Comparison of ENCODE assay signal across 19 cellular contexts in genomic region chr2:230414302-230414701, GRCh38. TPM values are rescaled to one million over a fixed set of nuclear protein-coding genes. Genes with fewer than 3 reads are reported as not detected.
DNase-seq lines count a peak whose midpoint lies in the region; ATAC-seq, FAIRE-seq and TF ChIP-seq lines count a peak whose summit lies in the region.
"Had no signal": no experiment of that assay in that cellular context is flagged by ENCODE, and none has a peak within 500 bp of the region (broad histone marks: within the 10 kb centered on the region; RNA-seq: fewer than 3 reads in every experiment).

No MANE protein-coding gene starts in this region.

- DNase-seq in stimulated activated naive CD8-positive, alpha-beta T cell treated with anti-CD3 and anti-CD28 coated beads, Interleukin-15, Interleukin-2, amounts not matched to agents 100 U/mL and 50 U/mL, for 24 hours, result no peak
- no peak for DNase-seq in activated CD8-positive, alpha-beta T cell treated with anti-CD3 and anti-CD28 coated beads, Interleukin-2, amount 10 ng/mL, durations not matched to agents 7 days and 5 days
- DNase-seq in keratinocyte (ENCODE audit: low read depth, low spot score) (peak; percentile 65), vagina (ENCODE audit: extremely low spot score in 2 of 2) (no peak), A172 (ENCODE audit: low spot score) (no peak), transverse colon (no peak), NCI-H2081 (lab: John Stamatoyannopoulos, UW) (no peak)
- DNase-seq: activated CD4-positive, alpha-beta T cell treated with anti-CD3 and anti-CD28 coated beads, Interleukin-2, amount 50 U/mL, for 1 hour; DMS79 treated with DMSO at 0.1 percent for 48 hours; heart right ventricle; islet precursor cell; midbrain; MM.1S; NCI-H1694 treated with DMSO at 0.1 percent for 48 hours; SIG-M5; sigmoid colon; stimulated activated CD4-positive, alpha-beta T cell treated with anti-CD3 and anti-CD28 coated beads, Interleukin-2, amount 100 ng/mL, for 48 hours; thyroid gland had no signal

- TF ChIP-seq CTCF in keratinocyte (optimal IDR thresholded peaks at IDR 0.05 in 1 of 3, IDR thresholded peaks at IDR 0.05 in 1 of 3, conservative IDR thresholded peaks at IDR 0.05 in 1 of 3; ENCODE audit: extremely low read depth in 1 of 3, insufficient read depth in 2 of 3, low read length in 3 of 3) (no peak), vagina (IDR thresholded peaks at IDR 0.05) (no peak), transverse colon (IDR thresholded peaks at IDR 0.05) (no peak)

- H3K4me3 ChIP-seq in keratinocyte (ENCODE audit: control insufficient read depth in 2 of 3, extremely low read depth in 1 of 3, insufficient read depth in 2 of 3, low read depth in 1 of 3, low read length in 3 of 3) (no peak overlapping the region), vagina (no peak overlapping the region), transverse colon (no peak overlapping the region)
- H3K4me3 ChIP-seq: heart right ventricle, sigmoid colon, thyroid gland had no signal

- H3K9me3 Mint-ChIP-seq in stimulated activated naive CD8-positive, alpha-beta T cell treated with anti-CD3 and anti-CD28 coated beads, Interleukin-15, Interleukin-2, amounts not matched to agents 100 ng/mL and 50 ng/mL, for 24 hours, result no peaks in the 10 kb centered on the region
- no peaks in the 10 kb centered on the region for H3K9me3 Mint-ChIP-seq in activated CD8-positive, alpha-beta T cell treated with anti-CD3 and anti-CD28 coated beads, Interleukin-2, amount 10 ng/mL, durations not matched to agents 7 days and 5 days (ENCODE audit: insufficient read depth)

- H3K79me2 ChIP-seq in keratinocyte (ENCODE audit: control insufficient read depth, insufficient read depth, low read length), result peaks cover 32% of the 10 kb centered on the region

- no peaks in the 10 kb centered on the region for H3K27me3 Mint-ChIP-seq in stimulated activated naive CD8-positive, alpha-beta T cell treated with anti-CD3 and anti-CD28 coated beads, Interleukin-15, Interleukin-2, amounts not matched to agents 100 ng/mL and 50 ng/mL, for 24 hours
- H3K27me3 Mint-ChIP-seq in activated CD8-positive, alpha-beta T cell treated with anti-CD3 and anti-CD28 coated beads, Interleukin-2, amount 10 ng/mL, durations not matched to agents 7 days and 5 days (ENCODE audit: low read depth), result no peaks in the 10 kb centered on the region

- H3K9me1 ChIP-seq in keratinocyte (ENCODE audit: control insufficient read depth, extremely low read depth, insufficient read depth, low read length), result no peaks in the 10 kb centered on the region

- in situ Hi-C loops in transverse colon (cut with MboI; ENCODE audit: low pct_ligation_motif_present in 1 of 4, low pct_unique_long_range_greater_than_20kb in 1 of 4, low sequenced_read_pairs in 3 of 4), result no loop called here

- no peak overlapping the region for H3K9ac ChIP-seq in keratinocyte (ENCODE audit: control insufficient read depth, extremely low read depth, insufficient read depth, low read length)

- peak overlapping the region; percentile 1 for H3K4me2 ChIP-seq in keratinocyte (ENCODE audit: control insufficient read depth, extremely low read depth, insufficient read depth, low read depth, low read length)

- peak; percentile 17 for FAIRE-seq in keratinocyte (lab: Jason Lieb, UNC)

- no peaks in the 10 kb centered on the region for H4K20me1 ChIP-seq in keratinocyte (ENCODE audit: control insufficient read depth, extremely low read depth, insufficient read depth, low read length)

- H3K4me1 ChIP-seq in keratinocyte (ENCODE audit: control insufficient read depth, extremely low read depth, insufficient read depth, low read length) (peaks cover 39% of the 10 kb centered on the region), vagina (peaks cover 77% of the 10 kb centered on the region), transverse colon (peaks cover 7 to 52% (median 29%) of the 10 kb centered on the region in 4 donors)

- 91% methylated on average over 6 of the region's 6 CpGs; no CpG with 5 or more reads in 1 of the 2 donors for WGBS in transverse colon (ENCODE audit: low coverage in 1 of 2), 2 donors

- H3K36me3 ChIP-seq in keratinocyte (ENCODE audit: control insufficient read depth in 2 of 2, extremely low read depth in 1 of 2, insufficient read depth in 2 of 2, low read length in 2 of 2) (peaks cover 0 to 3% of the 10 kb centered on the region in 2 experiments), vagina (no peaks in the 10 kb centered on the region), transverse colon (no peaks in the 10 kb centered on the region)
- H3K36me3 ChIP-seq: sigmoid colon, thyroid gland had no signal

- TF ChIP-seq EP300 in transverse colon (IDR thresholded peaks at IDR 0.05; ENCODE audit: low read depth), result no peak

- peak overlapping the region; percentile 96 for H3K27ac Mint-ChIP-seq in stimulated activated naive CD8-positive, alpha-beta T cell treated with anti-CD3 and anti-CD28 coated beads, Interleukin-15, Interleukin-2, amounts not matched to agents 100 ng/mL and 50 ng/mL, for 24 hours
- H3K27ac Mint-ChIP-seq in activated CD8-positive, alpha-beta T cell treated with anti-CD3 and anti-CD28 coated beads, Interleukin-2, amount 10 ng/mL, durations not matched to agents 7 days and 5 days, result peak overlapping the region; percentile 100

- peaks cover 80% of the 10 kb centered on the region for H3K4me1 Mint-ChIP-seq in stimulated activated naive CD8-positive, alpha-beta T cell treated with anti-CD3 and anti-CD28 coated beads, Interleukin-15, Interleukin-2, amounts not matched to agents 100 ng/mL and 50 ng/mL, for 24 hours (ENCODE audit: low read depth)
- H3K4me1 Mint-ChIP-seq in activated CD8-positive, alpha-beta T cell treated with anti-CD3 and anti-CD28 coated beads, Interleukin-2, amount 10 ng/mL, durations not matched to agents 7 days and 5 days (ENCODE audit: low read depth), result peaks cover 68% of the 10 kb centered on the region

- POLR2A ChIA-PET in activated CD8-positive, alpha-beta T cell treated with anti-CD3 and anti-CD28 coated beads, Interleukin-2, amount 10 ng/mL, durations not matched to agents 7 days and 5 days (lab: Charles Lee), result interaction anchor here (0.7 to 6.0 kb wide), 4 partner anchors 86 to 194 kb away, joined by 3 to 40 read pairs (median 4); partner anchors contain the start of genes SP110 and SP140L

- H3K9me3 ChIP-seq in keratinocyte (ENCODE audit: control insufficient read depth, low read depth, low read length) (no peaks in the 10 kb centered on the region), vagina (no peaks in the 10 kb centered on the region), transverse colon (no peaks in the 10 kb centered on the region)
- H3K9me3 ChIP-seq: heart right ventricle, sigmoid colon, thyroid gland had no signal

- no peak for ATAC-seq in stimulated activated naive CD8-positive, alpha-beta T cell treated with anti-CD3 and anti-CD28 coated beads, Interleukin-15, Interleukin-2, amounts not matched to agents 100 U/mL and 50 U/mL, for 24 hours
- ATAC-seq in activated CD8-positive, alpha-beta T cell treated with anti-CD3 and anti-CD28 coated beads, Interleukin-2, amount 10 ng/mL, durations not matched to agents 7 days and 5 days, result no peak
- ATAC-seq: heart right ventricle had no signal

- dilution Hi-C loops in keratinocyte (cut with MboI; ENCODE audit: extremely low pct_ligation_motif_present, low sequenced_read_pairs), result no loop called here

- H3K27ac ChIP-seq in keratinocyte (ENCODE audit: control insufficient read depth, insufficient read depth, low read length) (no peak overlapping the region), vagina (peak overlapping the region; percentile 98), transverse colon (no peak overlapping the region)

- TF ChIP-seq POLR2A in vagina (IDR thresholded peaks at IDR 0.05) (no peak), transverse colon (IDR thresholded peaks at IDR 0.05) (no peak)

- intact Hi-C loops in vagina (cut with DNase I), result no loop called here
- intact Hi-C loops in transverse colon (cut with DNase I; ENCODE audit: low total_unique reads), result no loop called here

- peaks cover 16% of the 10 kb centered on the region for H3K36me3 Mint-ChIP-seq in stimulated activated naive CD8-positive, alpha-beta T cell treated with anti-CD3 and anti-CD28 coated beads, Interleukin-15, Interleukin-2, amounts not matched to agents 100 ng/mL and 50 ng/mL, for 24 hours (ENCODE audit: low read depth)
- peaks cover 33% of the 10 kb centered on the region for H3K36me3 Mint-ChIP-seq in activated CD8-positive, alpha-beta T cell treated with anti-CD3 and anti-CD28 coated beads, Interleukin-2, amount 10 ng/mL, durations not matched to agents 7 days and 5 days (ENCODE audit: low read depth)

- no peaks in the 10 kb centered on the region for H3K27me3 ChIP-seq in keratinocyte (ENCODE audit: control insufficient read depth, extremely low read depth, insufficient read depth, low read length)
- no peaks in the 10 kb centered on the region for H3K27me3 ChIP-seq in vagina
- no peaks in the 10 kb centered on the region for H3K27me3 ChIP-seq in transverse colon
- H3K27me3 ChIP-seq: heart right ventricle, sigmoid colon, thyroid gland had no signal

- no peak overlapping the region for H3K4me3 Mint-ChIP-seq in stimulated activated naive CD8-positive, alpha-beta T cell treated with anti-CD3 and anti-CD28 coated beads, Interleukin-15, Interleukin-2, amounts not matched to agents 100 ng/mL and 50 ng/mL, for 24 hours
- H3K4me3 Mint-ChIP-seq in activated CD8-positive, alpha-beta T cell treated with anti-CD3 and anti-CD28 coated beads, Interleukin-2, amount 10 ng/mL, durations not matched to agents 7 days and 5 days, result peak overlapping the region; percentile 87

- no peak overlapping the region for H2AFZ ChIP-seq in keratinocyte (ENCODE audit: control insufficient read depth, low read length)

- CTCF ChIA-PET in activated CD8-positive, alpha-beta T cell treated with anti-CD3 and anti-CD28 coated beads, Interleukin-2, amount 10 ng/mL, durations not matched to agents 7 days and 5 days (lab: Charles Lee), result interaction anchor here (1.4 kb wide), 1 partner anchor 86 kb away, joined by 5 read pairs; no protein-coding TSS in a partner anchor

RNA-seq across cellular contexts. Expression of gene SP100, which starts 1.7 kb away (rescaled TPM):
- 100 to 1,000 TPM; 295 to 309 TPM for total RNA-seq in activated CD8-positive, alpha-beta T cell treated with anti-CD3 and anti-CD28 coated beads, Interleukin-2, amount 10 ng/mL, durations not matched to agents 7 days and 5 days
- 79.9 to 136 TPM (median 101 TPM) in 3 replicates for polyA plus RNA-seq in keratinocyte
- polyA plus RNA-seq in keratinocyte (2011; ENCODE audit: low read depth), result 56.4 TPM
- 81.6 and 111 TPM in 2 replicates for polyA plus RNA-seq in keratinocyte (2011; cell fraction: cytosol; rRNA removed)
- polyA plus RNA-seq in keratinocyte (2011; cell fraction: nucleus; rRNA removed), result 106 and 131 TPM in 2 replicates
- 29.1 and 91.8 TPM in 2 replicates for polyA plus RNA-seq in keratinocyte (2012; ENCODE audit: low replicate concordance)
- 25.3 to 132 TPM (median 69.6 TPM) in 3 replicates for polyA minus RNA-seq in keratinocyte
- 68.5 TPM for polyA minus RNA-seq in keratinocyte (2011; cell fraction: cytosol; rRNA and poly(A)+ RNA removed)
- polyA minus RNA-seq in keratinocyte (2011; cell fraction: nucleus; rRNA and poly(A)+ RNA removed), result 74.2 and 185 TPM in 2 replicates
- total RNA-seq in vagina, result 64.8 TPM
- total RNA-seq in A172 (2014; rRNA removed; shearing (Covaris generic)), result 60.7 and 66.5 TPM in 2 replicates
- 100 to 1,000 TPM in 2 of 4 donors, 10 to 100 TPM in 2; 44.6 to 252 (median 99.7) TPM for total RNA-seq in transverse colon
